ENCODE assay signal across 23 cellular contexts in the genomic region with DNA sequence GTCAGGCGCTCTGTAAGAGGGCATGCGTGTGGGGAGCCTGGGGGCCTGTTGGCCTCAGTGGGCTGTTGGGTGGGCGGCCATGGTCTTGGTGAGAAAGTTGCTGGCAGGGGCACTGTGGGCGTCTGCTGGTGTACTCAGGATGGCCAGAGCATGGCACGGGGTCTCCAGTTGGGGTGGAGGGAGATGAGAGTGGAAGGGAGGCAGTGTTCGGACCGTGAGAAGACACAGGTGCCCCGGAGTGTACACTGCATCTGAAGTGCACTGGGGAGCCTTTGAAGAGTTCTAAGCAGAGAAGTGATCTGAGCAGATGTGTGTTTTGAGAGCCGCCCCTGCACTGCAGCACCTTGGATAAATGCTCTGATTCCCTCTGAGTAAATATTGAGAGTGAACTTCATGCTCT.
DNase-seq lines count a peak whose midpoint lies in the region; ATAC-seq and TF ChIP-seq lines count a peak whose summit lies in the region.
"Had no signal": no experiment of that assay in that cellular context is flagged by ENCODE, and none has a peak within 500 bp of the region (broad histone marks: within the 10 kb centered on the region; RNA-seq: fewer than 3 reads in every experiment).

No MANE protein-coding gene starts in this region.

- H3K4me2 ChIP-seq in DND-41 (ENCODE audit: insufficient read depth, low read length): no peak overlapping the region

- H3K9ac ChIP-seq in DND-41 (ENCODE audit: low read depth, low read length) (no peak overlapping the region), endodermal cell (ENCODE audit: extremely low read depth, low read length, poor library complexity, severe bottlenecking) (no peak overlapping the region)

- 0 out of 2 replicates have a peak overlapping the region, but pooled peaks have one; percentile 8 for H3K27ac ChIP-seq in DND-41 (ENCODE audit: low read length)
- no peak overlapping the region for H3K27ac ChIP-seq in endodermal cell (ENCODE audit: low read depth, low read length)
- H3K27ac ChIP-seq in sigmoid colon: peak overlapping the region in 3 of 4 donors; percentile 46 to 68 (median 62)

- no peak for TF ChIP-seq CTCF in DND-41 (IDR thresholded peaks at IDR 0.05; ENCODE audit: borderline replicate concordance, extremely low read depth, low read length, poor library complexity, severe bottlenecking)
- no peak for TF ChIP-seq CTCF in endodermal cell (conservative IDR thresholded peaks at IDR 0.05)
- no peak for TF ChIP-seq CTCF in sigmoid colon (IDR thresholded peaks at IDR 0.05)
- no peak for TF ChIP-seq CTCF in GM10248 (IDR thresholded peaks at IDR 0.05; ENCODE audit: control extremely low read depth, extremely low read depth, low read depth, missing control alignments)

- POLR2A ChIA-PET in activated CD4-positive, alpha-beta T cell treated with anti-CD3 and anti-CD28 coated beads for 36 hours (lab: Charles Lee): no interaction called here
- POLR2A ChIA-PET in GM10248 (lab: Yijun Ruan, JAX): no interaction called here

- H3K4me3 ChIP-seq in DND-41 (ENCODE audit: low read depth in 1 of 2, low read length in 2 of 2) (no peak overlapping the region), endodermal cell (ENCODE audit: low read length) (no peak overlapping the region), sigmoid colon (no peak overlapping the region)

- CTCF ChIA-PET in activated CD4-positive, alpha-beta T cell treated with anti-CD3 and anti-CD28 coated beads for 36 hours (lab: Charles Lee): interaction anchor here (0.9 kb wide), 1 partner anchor 56 kb away, joined by 3 read pairs; no protein-coding TSS in a partner anchor
- CTCF ChIA-PET in GM10248 (lab: Yijun Ruan, JAX): no interaction called here

- H3K4me1 ChIP-seq in DND-41 (ENCODE audit: insufficient read depth, low read length) (peaks cover 8% of the 10 kb centered on the region), endodermal cell (ENCODE audit: control insufficient read depth, insufficient read depth, low read length) (peaks cover 14% of the 10 kb centered on the region), sigmoid colon (peaks cover 0 to 31% (median 26%) of the 10 kb centered on the region in 4 donors)

- intact Hi-C loops in activated CD4-positive, alpha-beta T cell treated with anti-CD3 and anti-CD28 coated beads for 36 hours (cut with DNase I, micrococcal nuclease): no loop called here
- intact Hi-C loops in sigmoid colon (cut with DNase I): loop anchor here (5.0 kb wide), 1 partner anchor 147 kb away; no protein-coding TSS in a partner anchor

- no peaks in the 10 kb centered on the region for H3K36me3 Mint-ChIP-seq in activated CD4-positive, alpha-beta T cell treated with anti-CD3 and anti-CD28 coated beads for 36 hours (ENCODE audit: low read depth)
- H3K36me3 Mint-ChIP-seq in endodermal cell (ENCODE audit: low read depth): no peaks in the 10 kb centered on the region
- H3K36me3 Mint-ChIP-seq: memory B cell had no signal

- H3K27me3 ChIP-seq in DND-41 (ENCODE audit: insufficient read depth, low read length, poor library complexity): no peaks in the 10 kb centered on the region
- H3K27me3 ChIP-seq in endodermal cell (ENCODE audit: control insufficient read depth, insufficient read depth, low read length, poor library complexity, severe bottlenecking): no peaks in the 10 kb centered on the region
- no peaks in the 10 kb centered on the region for H3K27me3 ChIP-seq in sigmoid colon

- no peak overlapping the region for H3K4me3 Mint-ChIP-seq in activated CD4-positive, alpha-beta T cell treated with anti-CD3 and anti-CD28 coated beads for 36 hours
- no peak overlapping the region for H3K4me3 Mint-ChIP-seq in endodermal cell
- H3K4me3 Mint-ChIP-seq: B cell; memory B cell; nephron progenitor cell; stimulated activated naive CD8-positive, alpha-beta T cell treated with anti-CD3 and anti-CD28 coated beads, Interleukin-15, Interleukin-2, amounts not matched to agents 100 ng/mL and 50 ng/mL, for 24 hours had no signal

- H4K20me1 ChIP-seq in DND-41 (ENCODE audit: insufficient read depth, low read length): no peaks in the 10 kb centered on the region; the same call in 1 of the 2 replicates

- H3K36me3 ChIP-seq in DND-41 (ENCODE audit: insufficient read depth, low read length) (0 out of 2 replicates have a peak, but pooled peaks cover 3% of the 10 kb centered on the region), endodermal cell (ENCODE audit: control insufficient read depth, insufficient read depth, low read length) (no peaks in the 10 kb centered on the region), sigmoid colon (no peaks in the 10 kb centered on the region)

- peaks cover 34% of the 10 kb centered on the region for H3K79me2 ChIP-seq in DND-41 (ENCODE audit: insufficient read depth, low read length)

- ATAC-seq in activated CD4-positive, alpha-beta T cell treated with anti-CD3 and anti-CD28 coated beads for 36 hours: peak; percentile 23
- ATAC-seq in DND-41 (ENCODE audit: insufficient read depth, low read depth) (0 out of 3 replicates have a peak, but pooled peaks have one; percentile 35), GM19035 (IDR thresholded peaks at IDR 0.05; ENCODE audit: unreplicated experiment) (no peak)

- 94 to 100% methylated on average over 2 to 9 of the region's 9 CpGs for WGBS in endodermal cell (ENCODE audit: insufficient coverage in 1 of 2, insufficient read length in 1 of 2), 2 experiments
- WGBS in sigmoid colon, 2 donors: 28 to 67% methylated on average over 9 of the region's 9 CpGs

- peaks cover 49% of the 10 kb centered on the region for H3K4me1 Mint-ChIP-seq in activated CD4-positive, alpha-beta T cell treated with anti-CD3 and anti-CD28 coated beads for 36 hours
- H3K4me1 Mint-ChIP-seq in endodermal cell: peaks cover 27% of the 10 kb centered on the region
- H3K4me1 Mint-ChIP-seq: nephron progenitor cell had no signal

- no peaks in the 10 kb centered on the region for H3K27me3 Mint-ChIP-seq in activated CD4-positive, alpha-beta T cell treated with anti-CD3 and anti-CD28 coated beads for 36 hours
- H3K27me3 Mint-ChIP-seq in endodermal cell (ENCODE audit: insufficient read depth): peaks cover 5% of the 10 kb centered on the region
- H3K27me3 Mint-ChIP-seq: B cell; stimulated activated naive CD8-positive, alpha-beta T cell treated with anti-CD3 and anti-CD28 coated beads, Interleukin-15, Interleukin-2, amounts not matched to agents 100 ng/mL and 50 ng/mL, for 24 hours had no signal

- no peak overlapping the region for H2AFZ ChIP-seq in DND-41 (ENCODE audit: low read depth, low read length)

- peak overlapping the region; percentile 29 for H3K27ac Mint-ChIP-seq in activated CD4-positive, alpha-beta T cell treated with anti-CD3 and anti-CD28 coated beads for 36 hours
- no peak overlapping the region for H3K27ac Mint-ChIP-seq in endodermal cell
- H3K27ac Mint-ChIP-seq: B cell; nephron progenitor cell; progenitor cell of endocrine pancreas; stimulated activated naive CD8-positive, alpha-beta T cell treated with anti-CD3 and anti-CD28 coated beads, Interleukin-15, Interleukin-2, amounts not matched to agents 100 ng/mL and 50 ng/mL, for 24 hours had no signal

- no peak for TF ChIP-seq EP300 in sigmoid colon (IDR thresholded peaks at IDR 0.05)

- H3K9me3 ChIP-seq in DND-41 (ENCODE audit: insufficient read depth, low read length, severe bottlenecking): no peaks in the 10 kb centered on the region
- no peaks in the 10 kb centered on the region for H3K9me3 ChIP-seq in endodermal cell (ENCODE audit: control insufficient read depth, low read length)
- no peaks in the 10 kb centered on the region for H3K9me3 ChIP-seq in sigmoid colon

- no peaks in the 10 kb centered on the region for H3K9me3 Mint-ChIP-seq in activated CD4-positive, alpha-beta T cell treated with anti-CD3 and anti-CD28 coated beads for 36 hours (ENCODE audit: low read depth)
- no peaks in the 10 kb centered on the region for H3K9me3 Mint-ChIP-seq in endodermal cell
- H3K9me3 Mint-ChIP-seq: memory B cell; nephron progenitor cell; stimulated activated naive CD8-positive, alpha-beta T cell treated with anti-CD3 and anti-CD28 coated beads, Interleukin-15, Interleukin-2, amounts not matched to agents 100 ng/mL and 50 ng/mL, for 24 hours had no signal

- no peak for DNase-seq in activated CD4-positive, alpha-beta T cell treated with anti-CD3 and anti-CD28 coated beads for 36 hours
- no peak for DNase-seq in activated CD4-positive, alpha-beta T cell treated with anti-CD3 and anti-CD28 coated beads, Interleukin-2, amount 50 U/mL, for 48 hours
- DNase-seq in DND-41 (no peak), endodermal cell (peak; percentile 26), sigmoid colon (peak; percentile 67), HT-29 (ENCODE audit: low spot score) (no peak), GM10248 (ENCODE audit: extremely low spot score) (no peak)
- DNase-seq: activated CD4-positive, CD25-positive, alpha-beta regulatory T cell treated with anti-CD3 and anti-CD28 coated beads, Interleukin-2, amount 50 U/mL, for 72 hours; activated CD8-positive, alpha-beta memory T cell treated with anti-CD3 and anti-CD28 coated beads, Interleukin-2, amount 50 U/mL, for 4 hours; activated gamma-delta T cell treated with Interleukin-2 at 50 U/mL for 16 hours; central memory CD4-positive, alpha-beta T cell; effector CD8-positive, alpha-beta T cell; NCI-H1436 treated with DMSO at 0.1 percent for 48 hours; NCI-H2171; NCI-H526 treated with DMSO at 0.1 percent for 48 hours; nephron progenitor cell; stimulated activated CD4-positive, alpha-beta T cell treated with anti-CD3 and anti-CD28 coated beads, Interleukin-2, amount 100 ng/mL, for 24 hours; trophoblast cell had no signal

- TF ChIP-seq POLR2A in sigmoid colon (IDR thresholded peaks at IDR 0.05): no peak

Comparison
In these comparisons a context has a peak if more than half of its experiments do, and no peak if none do; other contexts are left out.
1. DNase-seq: peak in endodermal cell (single experiment) and sigmoid colon (single experiment); none in activated CD4-positive, alpha-beta T cell treated with anti-CD3 and anti-CD28 coated beads for 36 hours (single experiment), activated CD4-positive, alpha-beta T cell treated with anti-CD3 and anti-CD28 coated beads, Interleukin-2, amount 50 U/mL, for 48 hours (0 of 2), DND-41 (single experiment), HT-29 (single experiment) and GM10248 (single experiment).